Comparison of ENCODE assay signal across 27 cellular contexts in the genomic region with DNA sequence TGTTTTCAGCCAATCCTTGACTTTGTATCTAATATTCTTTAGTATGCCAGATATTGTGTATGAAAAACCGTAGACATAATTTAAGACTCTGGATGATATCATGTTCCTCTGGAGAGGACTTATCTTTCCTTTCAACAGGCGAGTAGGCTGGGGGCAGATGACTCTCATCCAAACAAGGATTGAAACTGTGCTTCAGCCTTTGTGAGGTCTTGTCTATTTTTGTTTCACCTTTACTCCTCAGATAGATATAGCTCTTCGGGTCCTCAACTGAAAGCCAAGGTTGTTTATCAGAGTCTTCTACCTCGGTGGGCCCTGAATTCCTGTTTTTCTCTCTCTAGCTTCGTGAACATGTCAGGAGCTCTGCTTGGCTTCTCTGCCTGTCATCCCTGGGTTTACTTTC.
"Had no signal": no experiment of that assay in that cellular context is flagged by ENCODE, and none has a peak within 500 bp of the region (broad histone marks: within the 10 kb centered on the region; RNA-seq: fewer than 3 reads in every experiment).

No MANE protein-coding gene starts in this region.

- ATAC-seq: activated naive CD4-positive, alpha-beta T cell treated with anti-CD3 and anti-CD28 coated beads, Interleukin-2, amount 50 U/mL, for 72 hours; activated naive CD8-positive, alpha-beta T cell treated with anti-CD3 and anti-CD28 coated beads, Interleukin-2, amount 50 U/mL, for 24 hours; activated T-cell treated with anti-CD3 and anti-CD28 coated beads, Interleukin-2, amount 50 U/mL, for 4 hours; T-helper 17 cell; WTC11 had no signal

- H3K4me3 ChIP-seq: Peyer's patch had no signal

- DNase-seq: activated CD4-positive, alpha-beta memory T cell treated with anti-CD3 and anti-CD28 coated beads for 36 hours; activated CD4-positive, alpha-beta T cell treated with anti-CD3 and anti-CD28 coated beads, Interleukin-2, amount 10 ng/mL, durations not matched to agents 7 days and 5 days; activated CD4-positive, CD25-positive, alpha-beta regulatory T cell treated with anti-CD3 and anti-CD28 coated beads, Interleukin-2, amount 50 U/mL, for 72 hours; activated CD8-positive, alpha-beta memory T cell treated with anti-CD3 and anti-CD28 coated beads for 24 hours; activated effector memory CD4-positive, alpha-beta T cell treated with anti-CD3 and anti-CD28 coated beads, Interleukin-2, amount 50 U/mL, for 16 hours; activated naive CD4-positive, alpha-beta T cell treated with Interleukin-2 at 50 U/mL for 16 hours; activated naive CD8-positive, alpha-beta T cell treated with anti-CD3 and anti-CD28 coated beads, Interleukin-2, amount 50 U/mL, for 24 hours; activated T-cell treated with anti-CD3 and anti-CD28 coated beads, Interleukin-2, amount 50 U/mL, for 4 hours; amniotic stem cell; KBM-7; MV-4-11; NCI-H1092 treated with DMSO at 0.1 percent for 48 hours; NCI-H1417 treated with DMSO at 0.1 percent for 48 hours; NCI-H1694; NCI-H2029 treated with DMSO at 0.1 percent for 48 hours; NCI-H345; NCI-H510A; NCI-H526 treated with DMSO at 0.1 percent for 48 hours; NCI-H82; NK-92 treated with Interleukin-12 subunit alpha and Interleukin-12 subunit beta, amount 100 ng/mL, for 24 hours; OCI-M1; Peyer's patch; SIG-M5; T-helper 17 cell; T-helper 9 cell had no signal

- H3K27ac ChIP-seq: Peyer's patch had no signal

- H3K4me1 ChIP-seq: Peyer's patch had no signal

- H3K9me3 ChIP-seq: Peyer's patch had no signal

- H3K36me3 ChIP-seq: Peyer's patch had no signal

- H3K27me3 ChIP-seq: Peyer's patch had no signal
